ENCODE assay signal across 1 cellular context in genomic region chr9:96616817-96617438, GRCh38.
TF ChIP-seq lines count a peak whose summit lies in the region.

No MANE protein-coding gene starts in this region.

TF ChIP-seq in WTC11, 78 proteins besides CTCF, POLR2A, EP300 and RAD21 (continued from another document):
- TF ChIP-seq ZNF425 (CRISPR knock-in tag; conservative IDR thresholded peaks at IDR 0.05) (no peak), ATF1 (CRISPR knock-in tag; IDR thresholded peaks at IDR 0.05) (no peak)
TF ChIP-seq in WTC11: peak in this region for 0.
